ENCODE assay signal across 24 cellular contexts in genomic region chr2:223548194-223548593, GRCh38. TPM values are rescaled to one million over a fixed set of nuclear protein-coding genes. Genes with fewer than 3 reads are reported as not detected.
DNase-seq lines count a peak whose midpoint lies in the region; ATAC-seq and TF ChIP-seq lines count a peak whose summit lies in the region.
"Had no signal": no experiment of that assay in that cellular context is flagged by ENCODE, and none has a peak within 500 bp of the region (broad histone marks: within the 10 kb centered on the region; RNA-seq: fewer than 3 reads in every experiment).

No MANE protein-coding gene starts in this region.

- H3K4me3 ChIP-seq in SK-N-SH (ENCODE audit: low read depth in 2 of 2, low read length in 1 of 2) (peak overlapping the region; percentile 28 to 32; a peak in 3 of 4 replicates), smooth muscle cell (no peak overlapping the region)
- H3K4me3 ChIP-seq: HAP-1 had no signal

- H3K9me3 Mint-ChIP-seq in activated naive CD4-positive, alpha-beta T cell treated with anti-CD3 and anti-CD28 coated beads for 36 hours = peaks cover 2% of the 10 kb centered on the region

- H3K27me3 ChIP-seq in SK-N-SH (ENCODE audit: insufficient read depth) (no peaks in the 10 kb centered on the region), smooth muscle cell (ENCODE audit: low read depth) (no peaks in the 10 kb centered on the region)
- H3K27me3 ChIP-seq: BE2C had no signal

- H3K4me3 Mint-ChIP-seq in activated naive CD4-positive, alpha-beta T cell treated with anti-CD3 and anti-CD28 coated beads for 36 hours = no peak overlapping the region
- H3K4me3 Mint-ChIP-seq: CD14-positive monocyte; CD8-positive, alpha-beta memory T cell; T-helper 17 cell had no signal

- H3K27ac Mint-ChIP-seq in activated naive CD4-positive, alpha-beta T cell treated with anti-CD3 and anti-CD28 coated beads for 36 hours = no peak overlapping the region
- H3K27ac Mint-ChIP-seq: CD14-positive monocyte; CD8-positive, alpha-beta memory T cell; T-helper 17 cell had no signal

- no peaks in the 10 kb centered on the region for H4K20me1 ChIP-seq in SK-N-SH (ENCODE audit: insufficient read depth)
- H4K20me1 ChIP-seq in smooth muscle cell (ENCODE audit: low read depth) = no peaks in the 10 kb centered on the region

- H3K9ac ChIP-seq in SK-N-SH (peak overlapping the region; percentile 52; the same call in 1 of the 2 replicates), smooth muscle cell (ENCODE audit: low read depth) (no peak overlapping the region)

- no peak for TF ChIP-seq CTCF in SK-N-SH (IDR thresholded peaks at IDR 0.05)
- no peak for TF ChIP-seq CTCF in smooth muscle cell (IDR thresholded peaks at IDR 0.05; ENCODE audit: borderline replicate concordance, insufficient read depth, poor library complexity, severe bottlenecking)

- H3K79me2 ChIP-seq in SK-N-SH (ENCODE audit: insufficient read depth) = peaks cover 31% of the 10 kb centered on the region
- H3K79me2 ChIP-seq in smooth muscle cell (ENCODE audit: low read depth) = no peaks in the 10 kb centered on the region

- TF ChIP-seq RAD21 in SK-N-SH (IDR thresholded peaks at IDR 0.05; ENCODE audit: low read length) = no peak

- ATAC-seq in GM18858 (IDR thresholded peaks at IDR 0.05; ENCODE audit: unreplicated experiment) = no peak
- ATAC-seq: T-helper 17 cell had no signal

- peaks cover 25 to 30% of the 10 kb centered on the region in 2 experiments for H3K4me1 ChIP-seq in SK-N-SH (ENCODE audit: control insufficient read depth in 1 of 2, insufficient read depth in 2 of 2, low read depth in 1 of 2, low read length in 1 of 2)
- no peaks in the 10 kb centered on the region for H3K4me1 ChIP-seq in smooth muscle cell (ENCODE audit: low read depth)

- H3K9me3 ChIP-seq in SK-N-SH (no peaks in the 10 kb centered on the region), smooth muscle cell (replicated peaks; ENCODE audit: low read depth) (no peaks in the 10 kb centered on the region)
- H3K9me3 ChIP-seq: BE2C, HAP-1 had no signal

- no peaks in the 10 kb centered on the region for H3K9me2 ChIP-seq in SK-N-SH

- H3K4me2 ChIP-seq in SK-N-SH = peak overlapping the region; percentile 48
- no peak overlapping the region for H3K4me2 ChIP-seq in smooth muscle cell

- DNase-seq in EL (peak; percentile 23), M059J (ENCODE audit: low read depth) (peak; percentile 7), SK-N-SH (no peak), smooth muscle cell (lab: John Stamatoyannopoulos, UW; ENCODE audit: unreplicated experiment) (no peak)
- no peak for DNase-seq in activated naive CD4-positive, alpha-beta T cell treated with anti-CD3 and anti-CD28 coated beads for 36 hours
- no peak for DNase-seq in stimulated activated CD4-positive, alpha-beta T cell treated with anti-CD3 and anti-CD28 coated beads, Interleukin-1b, Interleukin-23, amount 100 ng/mL, for 48 hours
- DNase-seq: ACHN; BE2C; CD8-positive, alpha-beta memory T cell; DMS79 treated with DMSO at 0.1 percent for 48 hours; KG1; MM.1S; NCI-H1048; NCI-H1436; NCI-H187; NCI-H2171 treated with DMSO at 0.1 percent for 48 hours; NCI-H345; NCI-H524; NCI-H774; RPMI8226; T-helper 17 cell had no signal

- peak; percentile 64 to 68; a peak in 3 of 4 replicates for TF ChIP-seq EP300 in SK-N-SH (IDR thresholded peaks at IDR 0.05; ENCODE audit: borderline replicate concordance in 1 of 2, low read depth in 1 of 2, low read length in 1 of 2)

- CTCF ChIA-PET in SK-N-SH (lab: Yijun Ruan, JAX) = interaction anchor here (1.2 kb wide), 1 partner anchor 12 kb away, joined by 4 read pairs; no protein-coding TSS in a partner anchor
- CTCF ChIA-PET in activated naive CD4-positive, alpha-beta T cell treated with anti-CD3 and anti-CD28 coated beads for 36 hours (lab: Charles Lee) = no interaction called here

- POLR2A ChIA-PET in SK-N-SH (lab: Yijun Ruan, JAX) = no interaction called here

- peak overlapping the region; percentile 89 to 93; a peak in 3 of 4 replicates for H3K27ac ChIP-seq in SK-N-SH (ENCODE audit: low read depth in 2 of 2, low read length in 1 of 2)
- H3K27ac ChIP-seq in smooth muscle cell (ENCODE audit: low read depth) = peak overlapping the region; percentile 53

- H2AFZ ChIP-seq in SK-N-SH (ENCODE audit: low read depth) (no peak overlapping the region), smooth muscle cell (ENCODE audit: low read depth) (no peak overlapping the region)

- WGBS in SK-N-SH (ENCODE audit: low lambda C conversion rate) = 16% methylated on average over 5 of the region's 5 CpGs
- 72% methylated on average over 5 of the region's 5 CpGs for WGBS in smooth muscle cell (ENCODE audit: low lambda C conversion rate)

- H3F3A ChIP-seq in SK-N-SH (replicated peaks; ENCODE audit: insufficient read depth) = peaks cover 25% of the 10 kb centered on the region
- no peaks in the 10 kb centered on the region for H3F3A ChIP-seq in smooth muscle cell (ENCODE audit: low read depth)

- no peaks in the 10 kb centered on the region for H3K36me3 ChIP-seq in SK-N-SH (replicated peaks in 1 of 2; ENCODE audit: control insufficient read depth in 1 of 2, insufficient read depth in 2 of 2, low read length in 1 of 2)
- no peaks in the 10 kb centered on the region for H3K36me3 ChIP-seq in smooth muscle cell (ENCODE audit: low read depth)
- H3K36me3 ChIP-seq: BE2C, HAP-1 had no signal

- H3K4me1 Mint-ChIP-seq in activated naive CD4-positive, alpha-beta T cell treated with anti-CD3 and anti-CD28 coated beads for 36 hours (ENCODE audit: low read depth) = no peaks in the 10 kb centered on the region
- H3K4me1 Mint-ChIP-seq: CD14-positive monocyte; CD8-positive, alpha-beta memory T cell; T-helper 17 cell had no signal

- H3K27me3 Mint-ChIP-seq in activated naive CD4-positive, alpha-beta T cell treated with anti-CD3 and anti-CD28 coated beads for 36 hours (ENCODE audit: low read depth) = peaks cover 6% of the 10 kb centered on the region
- H3K27me3 Mint-ChIP-seq: CD8-positive, alpha-beta memory T cell; T-helper 17 cell had no signal

- intact Hi-C loops in activated naive CD4-positive, alpha-beta T cell treated with anti-CD3 and anti-CD28 coated beads for 36 hours (cut with micrococcal nuclease) = no loop called here

- H3K36me3 Mint-ChIP-seq in activated naive CD4-positive, alpha-beta T cell treated with anti-CD3 and anti-CD28 coated beads for 36 hours (ENCODE audit: low read depth) = no peaks in the 10 kb centered on the region
- H3K36me3 Mint-ChIP-seq: CD14-positive monocyte; CD8-positive, alpha-beta memory T cell had no signal

TF ChIP-seq in SK-N-SH, 30 proteins besides CTCF, POLR2A, EP300 and RAD21 (continues in another document):
- no peak for TF ChIP-seq REST (IDR thresholded peaks at IDR 0.05; ENCODE audit: low read depth, low read length)
- TF ChIP-seq TCF12 (IDR thresholded peaks at IDR 0.05) = peak; percentile 87
- TF ChIP-seq MEF2A (IDR thresholded peaks at IDR 0.05; ENCODE audit: borderline replicate concordance, low read depth) = no peak; the same call in 1 of the 2 replicates
- peak; percentile 31; the same call in 1 of the 2 replicates for TF ChIP-seq NFIC (IDR thresholded peaks at IDR 0.05; ENCODE audit: borderline replicate concordance)
- no peak for TF ChIP-seq YY1 (IDR thresholded peaks at IDR 0.05; ENCODE audit: low read depth)
- no peak; the same call in 1 of the 2 replicates for TF ChIP-seq MAX (IDR thresholded peaks at IDR 0.05; ENCODE audit: low read depth)
- no peak for TF ChIP-seq JUND (IDR thresholded peaks at IDR 0.05)
- TF ChIP-seq TAF1 (IDR thresholded peaks at IDR 0.05; ENCODE audit: borderline replicate concordance, low read depth, low read length) = no peak
- TF ChIP-seq GABPA (IDR thresholded peaks at IDR 0.05; ENCODE audit: low read depth) = no peak
- no peak for TF ChIP-seq FOXM1 (IDR thresholded peaks at IDR 0.05; ENCODE audit: low read depth)
- TF ChIP-seq FOSL2 (IDR thresholded peaks at IDR 0.05; ENCODE audit: borderline replicate concordance, low read depth) = peak; percentile 4; the same call in 1 of the 2 replicates
- TF ChIP-seq RXRA (IDR thresholded peaks at IDR 0.05; ENCODE audit: borderline replicate concordance, low read depth) = no peak
- 0 out of 2 replicates have a peak, but pooled peaks have one; percentile 6 for TF ChIP-seq RCOR1 (IDR thresholded peaks at IDR 0.05; ENCODE audit: low read length)
- no peak for TF ChIP-seq MXI1 (IDR thresholded peaks at IDR 0.05; ENCODE audit: low read depth, low read length)

RNA-seq across cellular contexts. Expression of gene SCG2, which starts 54.0 kb away (rescaled TPM):
- 14.0 and 18.0 TPM in 2 replicates for total RNA-seq in M059J (2014; rRNA removed; shearing (Covaris generic))
- polyA plus RNA-seq in SK-N-SH (2012; rRNA removed) (373 and 509 TPM in 2 replicates), smooth muscle cell (22.4 and 29.1 TPM in 2 replicates)
- polyA plus RNA-seq in SK-N-SH (2012; cell fraction: cytosol; rRNA removed) = 589 and 747 TPM in 2 replicates
- polyA plus RNA-seq in SK-N-SH (2012; cell fraction: nucleus; rRNA removed) = 127 and 310 TPM in 2 replicates
- 34.7 and 41.5 TPM in 2 replicates for total RNA-seq in smooth muscle cell
- total RNA-seq in activated naive CD4-positive, alpha-beta T cell treated with anti-CD3 and anti-CD28 coated beads for 36 hours = not detected
- total RNA-seq: CD8-positive, alpha-beta memory T cell; T-helper 17 cell had no signal
- polyA plus RNA-seq: CD14-positive monocyte; CD8-positive, alpha-beta memory T cell had no signal

Comparison
In these comparisons a context has a peak if more than half of its experiments do, and no peak if none do; other contexts are left out.
1. DNase-seq: peak in EL (single experiment) and M059J (single experiment); none in SK-N-SH (single experiment), smooth muscle cell (single experiment), activated naive CD4-positive, alpha-beta T cell treated with anti-CD3 and anti-CD28 coated beads for 36 hours (single experiment) and stimulated activated CD4-positive, alpha-beta T cell treated with anti-CD3 and anti-CD28 coated beads, Interleukin-1b, Interleukin-23, amount 100 ng/mL, for 48 hours (single experiment).
2. RNA of gene SCG2, which starts 54.0 kb away (total RNA-seq): 34.7 to 41.5 TPM in smooth muscle cell and 14.0 to 18.0 TPM in M059J; not detected in activated naive CD4-positive, alpha-beta T cell treated with anti-CD3 and anti-CD28 coated beads for 36 hours; every median in the first group is over 10 times any median in the second.